Comparison of ENCODE assay signal across 9 cellular contexts in the genomic region with DNA sequence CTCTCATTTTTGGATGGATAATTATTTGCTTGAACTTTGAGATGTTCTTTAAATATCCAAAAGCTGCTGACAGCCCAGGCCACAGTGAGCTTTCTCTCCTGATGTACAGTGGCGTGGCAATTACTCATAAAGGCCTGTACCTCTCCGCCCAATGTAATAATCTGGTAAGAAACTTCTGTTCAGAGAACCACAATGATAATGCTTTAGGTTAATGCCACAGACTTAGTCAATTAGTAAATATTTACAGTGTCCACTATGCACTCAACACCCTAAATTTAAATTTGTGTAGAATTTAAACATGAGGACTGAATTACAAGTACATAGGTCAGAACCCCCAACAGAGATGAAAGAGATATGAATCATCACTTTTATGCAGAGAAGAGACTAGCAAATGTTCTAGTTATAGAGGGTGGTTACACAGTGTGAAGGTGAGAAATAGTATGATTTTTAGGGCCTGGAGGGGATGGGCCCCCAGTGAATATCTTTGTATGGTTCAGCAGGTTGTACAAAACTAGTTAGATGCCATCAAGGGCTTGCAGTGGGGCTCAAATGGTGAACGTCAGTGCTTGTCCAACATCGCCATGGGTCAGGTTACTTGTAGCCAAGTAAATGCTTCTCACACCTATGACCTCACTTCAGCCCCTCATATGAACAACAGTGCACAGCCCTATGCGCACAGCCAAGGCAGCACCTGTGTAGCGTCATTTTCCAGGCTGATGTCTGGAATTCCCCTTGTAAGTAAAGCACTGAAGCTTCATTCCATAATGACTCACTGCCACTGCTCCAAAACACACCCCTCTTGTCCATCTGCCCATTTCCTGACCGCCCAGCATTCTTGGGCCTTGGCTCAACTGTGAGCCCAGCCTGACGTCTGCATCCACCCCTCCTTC. TPM values are rescaled to one million over a fixed set of nuclear protein-coding genes. Genes with fewer than 3 reads are reported as not detected.
DNase-seq lines count a peak whose midpoint lies in the region; ATAC-seq, FAIRE-seq and TF ChIP-seq lines count a peak whose summit lies in the region.
"Had no signal": no experiment of that assay in that cellular context is flagged by ENCODE, and none has a peak within 500 bp of the region (broad histone marks: within the 10 kb centered on the region; RNA-seq: fewer than 3 reads in every experiment).

No MANE protein-coding gene starts in this region.

- peak overlapping the region; percentile 64 for H3K27ac ChIP-seq in muscle layer of colon (ENCODE audit: low read depth, low read length)

- peaks cover 14% of the 10 kb centered on the region for H3K36me3 ChIP-seq in muscle layer of colon (ENCODE audit: insufficient read depth, low read length)

- H3K4me3 Mint-ChIP-seq in WTC11 = no peak overlapping the region
- H3K4me3 Mint-ChIP-seq: activated B cell treated with CpG ODN at 0.5 μM for 24 hours had no signal

- TF ChIP-seq CTCF in AG04449 (IDR thresholded peaks at IDR 0.05; ENCODE audit: insufficient read depth, low read length, missing control alignments) = no peak
- TF ChIP-seq CTCF in WTC11 (IDR thresholded peaks at IDR 0.05) = no peak

- peaks cover 20% of the 10 kb centered on the region for H3K4me1 Mint-ChIP-seq in WTC11
- H3K4me1 Mint-ChIP-seq: activated B cell treated with CpG ODN at 0.5 μM for 24 hours had no signal

- CTCF ChIA-PET in AG04449 (lab: Yijun Ruan, JAX) = interaction anchor here (0.6 to 4.4 kb wide), 12 partner anchors 11 to 105 kb away, joined by 3 to 25 read pairs (median 3); a partner anchor contains a TSS
- CTCF ChIA-PET in WTC11 (lab: Charles Lee) = interaction anchor here (1.2 to 3.9 kb wide), 3 partner anchors 13 to 28 kb away, joined by 3 to 36 read pairs (median 5); a partner anchor contains a TSS

- peaks cover 82% of the 10 kb centered on the region for H3K4me1 ChIP-seq in muscle layer of colon (ENCODE audit: insufficient read depth, low read length)

- no peak for TF ChIP-seq POLR2A in GM12892 (IDR thresholded peaks at IDR 0.05; ENCODE audit: low read depth, low read length)

- POLR2A ChIA-PET in AG04449 (lab: Yijun Ruan, JAX) = interaction anchor here (0.8 to 2.0 kb wide), 5 partner anchors 11 to 34 kb away, joined by 3 to 8 read pairs (median 3); a partner anchor contains a TSS
- POLR2A ChIA-PET in WTC11 (lab: Charles Lee) = no interaction called here

- no peak for ATAC-seq in WTC11
- no peak for ATAC-seq in GM18858 (IDR thresholded peaks at IDR 0.05; ENCODE audit: unreplicated experiment)

- H3K27me3 ChIP-seq in muscle layer of colon (ENCODE audit: control insufficient read depth in 1 of 2, insufficient read depth in 2 of 2, low read length in 2 of 2) = no peaks in the 10 kb centered on the region

- no peaks in the 10 kb centered on the region for H3K9me3 Mint-ChIP-seq in WTC11
- H3K9me3 Mint-ChIP-seq: activated B cell treated with CpG ODN at 0.5 μM for 24 hours had no signal

- no peaks in the 10 kb centered on the region for H3K9me3 ChIP-seq in muscle layer of colon (ENCODE audit: low read length)

- no peak overlapping the region for H3K4me3 ChIP-seq in AG04449 (ENCODE audit: low read depth, low read length)
- H3K4me3 ChIP-seq in muscle layer of colon (ENCODE audit: low read depth in 1 of 2, low read length in 2 of 2) = no peak overlapping the region

- DNase-seq in AG04449 (ENCODE audit: low read depth, low spot score) = peak; percentile 93
- peak; percentile 83 for DNase-seq in HTR-8/SVneo (ENCODE audit: insufficient read length, low spot score)
- DNase-seq in dermis microvascular lymphatic vessel endothelial cell (ENCODE audit: low read depth in 2 of 2) = peak; percentile 85 to 97
- DNase-seq in GM12892 (ENCODE audit: insufficient read length) = no peak
- DNase-seq in NCI-H1092 treated with DMSO at 0.1 percent for 48 hours (lab: John Stamatoyannopoulos, UW) = no peak
- no peak for DNase-seq in WTC11 (ENCODE audit: low spot score)
- DNase-seq: activated B cell treated with CpG ODN at 0.5 μM for 24 hours had no signal

- no peaks in the 10 kb centered on the region for H3K36me3 Mint-ChIP-seq in WTC11

- FAIRE-seq in HTR-8/SVneo (lab: Jason Lieb, UNC) = peak; percentile 70
- no peak for FAIRE-seq in GM12892 (lab: Jason Lieb, UNC)

- H3K27me3 Mint-ChIP-seq in WTC11 (ENCODE audit: low read depth) = no peaks in the 10 kb centered on the region
- H3K27me3 Mint-ChIP-seq: activated B cell treated with CpG ODN at 0.5 μM for 24 hours had no signal

- no peak overlapping the region for H3K27ac Mint-ChIP-seq in WTC11
- H3K27ac Mint-ChIP-seq: activated B cell treated with CpG ODN at 0.5 μM for 24 hours had no signal

- H3K9ac ChIP-seq in muscle layer of colon (ENCODE audit: low read length) = no peak overlapping the region

TF ChIP-seq in WTC11, 78 proteins besides CTCF, POLR2A, EP300 and RAD21 (continues in another document):
- TF ChIP-seq, protein P1, sequence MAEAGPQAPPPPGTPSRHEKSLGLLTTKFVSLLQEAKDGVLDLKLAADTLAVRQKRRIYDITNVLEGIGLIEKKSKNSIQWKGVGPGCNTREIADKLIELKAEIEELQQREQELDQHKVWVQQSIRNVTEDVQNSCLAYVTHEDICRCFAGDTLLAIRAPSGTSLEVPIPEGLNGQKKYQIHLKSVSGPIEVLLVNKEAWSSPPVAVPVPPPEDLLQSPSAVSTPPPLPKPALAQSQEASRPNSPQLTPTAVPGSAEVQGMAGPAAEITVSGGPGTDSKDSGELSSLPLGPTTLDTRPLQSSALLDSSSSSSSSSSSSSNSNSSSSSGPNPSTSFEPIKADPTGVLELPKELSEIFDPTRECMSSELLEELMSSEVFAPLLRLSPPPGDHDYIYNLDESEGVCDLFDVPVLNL (CRISPR knock-in tag; IDR thresholded peaks at IDR 0.05; ENCODE audit: borderline replicate concordance, low read depth) = no peak
- TF ChIP-seq, protein P2, sequence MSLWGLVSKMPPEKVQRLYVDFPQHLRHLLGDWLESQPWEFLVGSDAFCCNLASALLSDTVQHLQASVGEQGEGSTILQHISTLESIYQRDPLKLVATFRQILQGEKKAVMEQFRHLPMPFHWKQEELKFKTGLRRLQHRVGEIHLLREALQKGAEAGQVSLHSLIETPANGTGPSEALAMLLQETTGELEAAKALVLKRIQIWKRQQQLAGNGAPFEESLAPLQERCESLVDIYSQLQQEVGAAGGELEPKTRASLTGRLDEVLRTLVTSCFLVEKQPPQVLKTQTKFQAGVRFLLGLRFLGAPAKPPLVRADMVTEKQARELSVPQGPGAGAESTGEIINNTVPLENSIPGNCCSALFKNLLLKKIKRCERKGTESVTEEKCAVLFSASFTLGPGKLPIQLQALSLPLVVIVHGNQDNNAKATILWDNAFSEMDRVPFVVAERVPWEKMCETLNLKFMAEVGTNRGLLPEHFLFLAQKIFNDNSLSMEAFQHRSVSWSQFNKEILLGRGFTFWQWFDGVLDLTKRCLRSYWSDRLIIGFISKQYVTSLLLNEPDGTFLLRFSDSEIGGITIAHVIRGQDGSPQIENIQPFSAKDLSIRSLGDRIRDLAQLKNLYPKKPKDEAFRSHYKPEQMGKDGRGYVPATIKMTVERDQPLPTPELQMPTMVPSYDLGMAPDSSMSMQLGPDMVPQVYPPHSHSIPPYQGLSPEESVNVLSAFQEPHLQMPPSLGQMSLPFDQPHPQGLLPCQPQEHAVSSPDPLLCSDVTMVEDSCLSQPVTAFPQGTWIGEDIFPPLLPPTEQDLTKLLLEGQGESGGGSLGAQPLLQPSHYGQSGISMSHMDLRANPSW (CRISPR knock-in tag; conservative IDR thresholded peaks at IDR 0.05; ENCODE audit: low read depth) = no peak
- TF ChIP-seq RORB (CRISPR knock-in tag; IDR thresholded peaks at IDR 0.05) (no peak), MYBL2 (CRISPR knock-in tag; IDR thresholded peaks at IDR 0.05) (no peak), FOXP1 (CRISPR knock-in tag; IDR thresholded peaks at IDR 0.05; ENCODE audit: borderline replicate concordance) (no peak), NR1H2 (CRISPR knock-in tag; IDR thresholded peaks at IDR 0.05) (no peak), MXD4 (CRISPR knock-in tag; IDR thresholded peaks at IDR 0.05; ENCODE audit: borderline replicate concordance) (no peak), ZNF219 (CRISPR knock-in tag; IDR thresholded peaks at IDR 0.05; ENCODE audit: borderline replicate concordance) (no peak), CREM (CRISPR knock-in tag; IDR thresholded peaks at IDR 0.05) (no peak), RELA (CRISPR knock-in tag; IDR thresholded peaks at IDR 0.05; ENCODE audit: borderline replicate concordance) (no peak)
- TF ChIP-seq, protein P3, sequence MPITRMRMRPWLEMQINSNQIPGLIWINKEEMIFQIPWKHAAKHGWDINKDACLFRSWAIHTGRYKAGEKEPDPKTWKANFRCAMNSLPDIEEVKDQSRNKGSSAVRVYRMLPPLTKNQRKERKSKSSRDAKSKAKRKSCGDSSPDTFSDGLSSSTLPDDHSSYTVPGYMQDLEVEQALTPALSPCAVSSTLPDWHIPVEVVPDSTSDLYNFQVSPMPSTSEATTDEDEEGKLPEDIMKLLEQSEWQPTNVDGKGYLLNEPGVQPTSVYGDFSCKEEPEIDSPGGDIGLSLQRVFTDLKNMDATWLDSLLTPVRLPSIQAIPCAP (CRISPR knock-in tag; IDR thresholded peaks at IDR 0.05) = no peak
- TF ChIP-seq, protein P4, sequence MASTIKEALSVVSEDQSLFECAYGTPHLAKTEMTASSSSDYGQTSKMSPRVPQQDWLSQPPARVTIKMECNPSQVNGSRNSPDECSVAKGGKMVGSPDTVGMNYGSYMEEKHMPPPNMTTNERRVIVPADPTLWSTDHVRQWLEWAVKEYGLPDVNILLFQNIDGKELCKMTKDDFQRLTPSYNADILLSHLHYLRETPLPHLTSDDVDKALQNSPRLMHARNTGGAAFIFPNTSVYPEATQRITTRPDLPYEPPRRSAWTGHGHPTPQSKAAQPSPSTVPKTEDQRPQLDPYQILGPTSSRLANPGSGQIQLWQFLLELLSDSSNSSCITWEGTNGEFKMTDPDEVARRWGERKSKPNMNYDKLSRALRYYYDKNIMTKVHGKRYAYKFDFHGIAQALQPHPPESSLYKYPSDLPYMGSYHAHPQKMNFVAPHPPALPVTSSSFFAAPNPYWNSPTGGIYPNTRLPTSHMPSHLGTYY (CRISPR knock-in tag; IDR thresholded peaks at IDR 0.05) = no peak
- TF ChIP-seq, protein P5, sequence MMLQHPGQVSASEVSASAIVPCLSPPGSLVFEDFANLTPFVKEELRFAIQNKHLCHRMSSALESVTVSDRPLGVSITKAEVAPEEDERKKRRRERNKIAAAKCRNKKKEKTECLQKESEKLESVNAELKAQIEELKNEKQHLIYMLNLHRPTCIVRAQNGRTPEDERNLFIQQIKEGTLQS (CRISPR knock-in tag; conservative IDR thresholded peaks at IDR 0.05) = no peak

RNA-seq across cellular contexts. Expression of a gene that starts 13.3 kb away (rescaled TPM):
- total RNA-seq in dermis microvascular lymphatic vessel endothelial cell (32.1 and 47.9 TPM in 2 replicates), WTC11 (2021) (26.2 to 29.7 TPM (median 29.5 TPM) in 3 replicates)
- 10.9 TPM for polyA plus RNA-seq in GM12892 (2012; ENCODE audit: missing spikeins)

Comparison
In these comparisons a context has a peak if more than half of its experiments do, and no peak if none do; other contexts are left out.
1. DNase-seq: peak in AG04449 (single experiment), HTR-8/SVneo (single experiment) and dermis microvascular lymphatic vessel endothelial cell (2 of 2); none in GM12892 (single experiment), NCI-H1092 treated with DMSO at 0.1 percent for 48 hours (single experiment) and WTC11 (single experiment).